Comparison of ENCODE assay signal across 14 cellular contexts in genomic region chr2:113966832-113967231, GRCh38.
DNase-seq lines count a peak whose midpoint lies in the region; ATAC-seq, FAIRE-seq and TF ChIP-seq lines count a peak whose summit lies in the region.
"Had no signal": no experiment of that assay in that cellular context is flagged by ENCODE, and none has a peak within 500 bp of the region (broad histone marks: within the 10 kb centered on the region; RNA-seq: fewer than 3 reads in every experiment).

No MANE protein-coding gene starts in this region.

- H3K27ac ChIP-seq in liver (ENCODE audit: low read depth in 1 of 2, low read length in 2 of 2): no peak overlapping the region
- H3K27ac ChIP-seq: gastrocnemius medialis had no signal

- 30% methylated on average over 5 of the region's 5 CpGs for WGBS in liver

- H3K4me1 Mint-ChIP-seq in activated naive CD8-positive, alpha-beta T cell treated with anti-CD3 and anti-CD28 coated beads, Interleukin-2, amount 50 U/mL, for 24 hours: peaks cover 17% of the 10 kb centered on the region

- peaks cover 13% of the 10 kb centered on the region for H3K36me3 Mint-ChIP-seq in activated naive CD8-positive, alpha-beta T cell treated with anti-CD3 and anti-CD28 coated beads, Interleukin-2, amount 50 U/mL, for 24 hours (ENCODE audit: low read depth)

- ATAC-seq in activated naive CD8-positive, alpha-beta T cell treated with anti-CD3 and anti-CD28 coated beads, Interleukin-2, amount 50 U/mL, for 24 hours: no peak
- ATAC-seq: stimulated activated naive CD8-positive, alpha-beta T cell treated with anti-CD3 and anti-CD28 coated beads, Interleukin-15, amount 100 ng/mL, for 72 hours had no signal

- no peak for FAIRE-seq in RCC 7860 (lab: Jason Lieb, UNC)

- DNase-seq in EH (ENCODE audit: low read depth) (peak; percentile 55), HCEC 1CT (peak; percentile 5), RCC 7860 (ENCODE audit: low spot score) (no peak), activated gamma-delta T cell treated with Interleukin-2 at 50 U/mL for 16 hours (no peak), posterior cingulate gyrus (no peak), NCI-H1694 (lab: John Stamatoyannopoulos, UW) (no peak)
- no peak for DNase-seq in activated naive CD8-positive, alpha-beta T cell treated with anti-CD3 and anti-CD28 coated beads, Interleukin-2, amount 50 U/mL, for 24 hours
- DNase-seq: activated T-cell treated with anti-CD3 and anti-CD28 coated beads, Interleukin-2, amount 50 U/mL, for 1 hour; DMS79 treated with DMSO at 0.1 percent for 48 hours; gastrocnemius medialis; retina; SHP77 treated with DMSO at 0.1 percent for 48 hours; stimulated activated naive CD8-positive, alpha-beta T cell treated with anti-CD3 and anti-CD28 coated beads, Interleukin-15, amount 100 ng/mL, for 72 hours had no signal

- H3K9me3 ChIP-seq in liver (ENCODE audit: control insufficient read depth in 4 of 4, low read length in 3 of 4): no peaks in the 10 kb centered on the region
- H3K9me3 ChIP-seq: gastrocnemius medialis had no signal

- H3K27ac Mint-ChIP-seq in activated naive CD8-positive, alpha-beta T cell treated with anti-CD3 and anti-CD28 coated beads, Interleukin-2, amount 50 U/mL, for 24 hours: peak overlapping the region; percentile 73

- no peaks in the 10 kb centered on the region for H3K27me3 Mint-ChIP-seq in activated naive CD8-positive, alpha-beta T cell treated with anti-CD3 and anti-CD28 coated beads, Interleukin-2, amount 50 U/mL, for 24 hours
- H3K27me3 Mint-ChIP-seq: stimulated activated naive CD8-positive, alpha-beta T cell treated with anti-CD3 and anti-CD28 coated beads, Interleukin-15, amount 100 ng/mL, for 72 hours had no signal

- no peaks in the 10 kb centered on the region for H3K27me3 ChIP-seq in liver (ENCODE audit: control insufficient read depth in 4 of 4, insufficient read depth in 4 of 4, low read length in 3 of 4)
- H3K27me3 ChIP-seq: gastrocnemius medialis had no signal

- H3K9ac ChIP-seq in liver (ENCODE audit: low read depth in 1 of 2, low read length in 2 of 2): no peak overlapping the region

- TF ChIP-seq CTCF in liver (IDR thresholded peaks at IDR 0.05; ENCODE audit: low read depth, low read length, missing input control): no peak

- peak in 1 of 2 donors; percentile 17 for TF ChIP-seq RAD21 in liver (IDR thresholded peaks at IDR 0.05)

- H3K36me3 ChIP-seq in liver (ENCODE audit: control insufficient read depth in 4 of 4, insufficient read depth in 3 of 4, low read depth in 1 of 4, low read length in 3 of 4): no peaks in the 10 kb centered on the region

- H3K4me1 ChIP-seq in liver (ENCODE audit: control insufficient read depth in 4 of 4, insufficient read depth in 4 of 4, low read length in 3 of 4): peaks cover 2 to 12% (median 4%) of the 10 kb centered on the region in 4 donors

- H3K9me3 Mint-ChIP-seq in activated naive CD8-positive, alpha-beta T cell treated with anti-CD3 and anti-CD28 coated beads, Interleukin-2, amount 50 U/mL, for 24 hours: no peaks in the 10 kb centered on the region
- H3K9me3 Mint-ChIP-seq: stimulated activated naive CD8-positive, alpha-beta T cell treated with anti-CD3 and anti-CD28 coated beads, Interleukin-15, amount 100 ng/mL, for 72 hours had no signal

- intact Hi-C loops in posterior cingulate gyrus (cut with DNase I): loop anchor here (10.0 kb wide), 1 partner anchor 72 kb away; the partner anchor contains the start of gene ACTR3

- H3K4me3 ChIP-seq in liver (ENCODE audit: low read depth in 1 of 3, low read length in 3 of 3): no peak overlapping the region
- H3K4me3 ChIP-seq: gastrocnemius medialis had no signal

- H3K4me3 Mint-ChIP-seq in activated naive CD8-positive, alpha-beta T cell treated with anti-CD3 and anti-CD28 coated beads, Interleukin-2, amount 50 U/mL, for 24 hours: no peak overlapping the region
- H3K4me3 Mint-ChIP-seq: stimulated activated naive CD8-positive, alpha-beta T cell treated with anti-CD3 and anti-CD28 coated beads, Interleukin-15, amount 100 ng/mL, for 72 hours had no signal

TF ChIP-seq in liver, 16 proteins besides CTCF, POLR2A, EP300 and RAD21:
- TF ChIP-seq SP1 (IDR thresholded peaks at IDR 0.05) (peak; percentile 12), NR2F2 (IDR thresholded peaks at IDR 0.05) (peak; percentile 17), FOXA1 (IDR thresholded peaks at IDR 0.05) (no peak), HNF4A (conservative IDR thresholded peaks at IDR 0.05) (peak in 1 of 2 donors; percentile 6)

Comparison
In these comparisons a context has a peak if more than half of its experiments do, and no peak if none do; other contexts are left out.
1. DNase-seq: peak in EH (single experiment) and HCEC 1CT (single experiment); none in activated naive CD8-positive, alpha-beta T cell treated with anti-CD3 and anti-CD28 coated beads, Interleukin-2, amount 50 U/mL, for 24 hours (single experiment), RCC 7860 (single experiment), activated gamma-delta T cell treated with Interleukin-2 at 50 U/mL for 16 hours (single experiment), posterior cingulate gyrus (0 of 10) and NCI-H1694 (single experiment).